Comparison of ENCODE assay signal across 27 cellular contexts in the genomic region with DNA sequence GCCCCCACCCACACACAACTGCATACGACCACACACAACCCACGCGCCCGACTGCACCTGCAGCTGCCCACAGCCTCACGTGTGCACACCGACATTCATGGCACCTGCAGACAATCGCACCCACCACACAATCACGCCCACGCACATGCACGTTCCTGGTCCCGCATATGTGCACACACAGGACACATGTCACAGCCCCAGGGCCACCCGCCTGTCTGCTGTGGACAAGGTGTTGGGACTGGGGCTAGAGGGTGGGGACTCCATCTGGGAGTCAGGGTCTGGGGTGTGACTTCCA. TPM values are rescaled to one million over a fixed set of nuclear protein-coding genes. Genes with fewer than 3 reads are reported as not detected.
"Had no signal": no experiment of that assay in that cellular context is flagged by ENCODE, and none has a peak within 500 bp of the region (broad histone marks: within the 10 kb centered on the region; RNA-seq: fewer than 3 reads in every experiment).

No MANE protein-coding gene starts in this region.

- H3K27ac ChIP-seq: Peyer's patch, RWPE1, SJCRH30, VCaP had no signal

- H3K9me3 Mint-ChIP-seq: activated naive CD4-positive, alpha-beta T cell treated with anti-CD3 and anti-CD28 coated beads, Interleukin-2, amount 50 U/mL, for 24 hours; activated T-cell treated with anti-CD3 and anti-CD28 coated beads, Interleukin-2, amount 50 U/mL, for 24 hours; activated T-helper 1 cell treated with anti-CD3 and anti-CD28 coated beads, Interleukin-12 subunit alpha, Interleukin-12 subunit beta, Interleukin-2, Interleukin-4 antibody, amounts not matched to agents 30 ng/mL and 10 ng/mL and 1 ng/mL, durations not matched to agents 14 hours and 24 hours and 36 hours; central memory CD8-positive, alpha-beta T cell had no signal

- H3K9me3 ChIP-seq: Peyer's patch, SJCRH30, SK-N-SH had no signal

- H3K27me3 ChIP-seq: Peyer's patch had no signal

- H3K4me2 ChIP-seq: SK-N-SH had no signal

- H3K27ac Mint-ChIP-seq: activated CD8-positive, alpha-beta T cell treated with anti-CD3 and anti-CD28 coated beads, Interleukin-2, amount 10 ng/mL, durations not matched to agents 7 days and 5 days; activated naive CD4-positive, alpha-beta T cell treated with anti-CD3 and anti-CD28 coated beads, Interleukin-2, amount 50 U/mL, for 24 hours; activated T-cell treated with anti-CD3 and anti-CD28 coated beads, Interleukin-2, amount 50 U/mL, for 24 hours; activated T-helper 1 cell treated with anti-CD3 and anti-CD28 coated beads, Interleukin-12 subunit alpha, Interleukin-12 subunit beta, Interleukin-2, Interleukin-4 antibody, amounts not matched to agents 30 ng/mL and 10 ng/mL and 1 ng/mL, durations not matched to agents 14 hours and 24 hours and 36 hours had no signal

- H3K4me1 ChIP-seq: Peyer's patch had no signal

- H3K36me3 Mint-ChIP-seq: activated naive CD4-positive, alpha-beta T cell treated with anti-CD3 and anti-CD28 coated beads, Interleukin-2, amount 50 U/mL, for 24 hours had no signal

- H3K27me3 Mint-ChIP-seq: activated naive CD4-positive, alpha-beta T cell treated with anti-CD3 and anti-CD28 coated beads, Interleukin-2, amount 50 U/mL, for 24 hours; activated T-cell treated with anti-CD3 and anti-CD28 coated beads, Interleukin-2, amount 50 U/mL, for 24 hours; central memory CD8-positive, alpha-beta T cell had no signal

- H3K4me3 Mint-ChIP-seq: activated CD8-positive, alpha-beta T cell treated with anti-CD3 and anti-CD28 coated beads, Interleukin-2, amount 10 ng/mL, durations not matched to agents 7 days and 5 days; activated naive CD4-positive, alpha-beta T cell treated with anti-CD3 and anti-CD28 coated beads, Interleukin-2, amount 50 U/mL, for 24 hours; activated T-cell treated with anti-CD3 and anti-CD28 coated beads, Interleukin-2, amount 50 U/mL, for 24 hours; activated T-helper 1 cell treated with anti-CD3 and anti-CD28 coated beads, Interleukin-12 subunit alpha, Interleukin-12 subunit beta, Interleukin-2, Interleukin-4 antibody, amounts not matched to agents 30 ng/mL and 10 ng/mL and 1 ng/mL, durations not matched to agents 14 hours and 24 hours and 36 hours; central memory CD8-positive, alpha-beta T cell had no signal

- ATAC-seq: activated CD8-positive, alpha-beta T cell treated with anti-CD3 and anti-CD28 coated beads, Interleukin-2, amount 10 ng/mL, durations not matched to agents 7 days and 5 days had no signal

- H3K9ac ChIP-seq: SK-N-SH had no signal

- H3K36me3 ChIP-seq: Peyer's patch, SJCRH30 had no signal

- DNase-seq: activated CD4-positive, alpha-beta T cell treated with anti-CD3 and anti-CD28 coated beads for 48 hours; activated CD4-positive, alpha-beta T cell treated with anti-CD3 and anti-CD28 coated beads, Interleukin-2, amount 50 U/mL, for 4 hours; activated CD8-positive, alpha-beta T cell treated with anti-CD3 and anti-CD28 coated beads, Interleukin-2, amount 10 ng/mL, durations not matched to agents 7 days and 5 days; activated effector memory CD4-positive, alpha-beta T cell treated with Interleukin-2 at 50 U/mL for 16 hours; activated naive CD4-positive, alpha-beta T cell; activated T-cell treated with anti-CD3 and anti-CD28 coated beads, Interleukin-2, amount 50 U/mL, for 24 hours; aorta; NCI-H1092; NCI-H1417; NCI-H1694 treated with DMSO at 0.1 percent for 48 hours; NCI-H2029 treated with DMSO at 0.1 percent for 48 hours; NCI-H510A; NCI-H526 treated with DMSO at 0.1 percent for 48 hours; NCI-H82; OCI-M1; Peyer's patch; Right ventricle myocardium superior; SJCRH30; SK-N-SH; T-helper 1 cell had no signal

- FAIRE-seq: bronchial epithelial cell had no signal

- H3K4me1 Mint-ChIP-seq: activated naive CD4-positive, alpha-beta T cell treated with anti-CD3 and anti-CD28 coated beads, Interleukin-2, amount 50 U/mL, for 24 hours; central memory CD8-positive, alpha-beta T cell had no signal

- H3K4me3 ChIP-seq: Peyer's patch, SJCRH30 had no signal

RNA-seq across cellular contexts. Expression of gene ARHGEF16, which starts 56.4 kb away (rescaled TPM):
- total RNA-seq: activated CD8-positive, alpha-beta T cell treated with anti-CD3 and anti-CD28 coated beads, Interleukin-2, amount 10 ng/mL, durations not matched to agents 7 days and 5 days; activated T-helper 1 cell treated with anti-CD3 and anti-CD28 coated beads, Interleukin-12 subunit alpha, Interleukin-12 subunit beta, Interleukin-2, Interleukin-4 antibody, amounts not matched to agents 30 ng/mL and 10 ng/mL and 1 ng/mL, durations not matched to agents 14 hours and 24 hours and 36 hours; T-helper 2 cell treated with Interferon-gamma antibody and Interleukin-4, amounts not matched to agents 100 ng/mL and 5 ng/mL, for 36 hours had no signal
